ENCODE assay signal across 32 cellular contexts in genomic region chr7:152618427-152618826, GRCh38.
"Had no signal": no experiment of that assay in that cellular context is flagged by ENCODE, and none has a peak within 500 bp of the region (broad histone marks: within the 10 kb centered on the region; RNA-seq: fewer than 3 reads in every experiment).

No MANE protein-coding gene starts in this region.

- H3K9me3 ChIP-seq: adrenal gland, ascending aorta, body of pancreas, breast epithelium had no signal

- H3K27me3 ChIP-seq: adrenal gland, ascending aorta, body of pancreas, brain microvascular endothelial cell, breast epithelium, cardiac muscle cell had no signal

- ATAC-seq: activated naive CD4-positive, alpha-beta T cell treated with anti-CD3 and anti-CD28 coated beads, Interleukin-2, amount 50 U/mL, for 72 hours; activated naive CD8-positive, alpha-beta T cell treated with anti-CD3 and anti-CD28 coated beads, Interleukin-2, amount 50 U/mL, for 24 hours; activated T-cell treated with anti-CD3 and anti-CD28 coated beads, Interleukin-2, amount 50 U/mL, for 4 hours; activated T-cell treated with anti-CD3 and anti-CD28 coated beads, Interleukin-2, amount 50 U/mL, for 72 hours; activated T-helper 17 cell treated with anti-CD3 and anti-CD28 coated beads, Interleukin-2, amount 50 U/mL, for 72 hours; body of pancreas had no signal

- H3K4me1 ChIP-seq: adrenal gland, ascending aorta, breast epithelium had no signal

- FAIRE-seq: astrocyte, bronchial epithelial cell had no signal

- H3K27ac ChIP-seq: adrenal gland, ascending aorta, body of pancreas, brain microvascular endothelial cell, breast epithelium, cardiac muscle cell had no signal

- H3K36me3 ChIP-seq: adrenal gland, ascending aorta, brain microvascular endothelial cell, breast epithelium, cardiac muscle cell had no signal

- H3K4me3 ChIP-seq: adrenal gland, ascending aorta, body of pancreas, breast epithelium, cardiac muscle cell had no signal

- DNase-seq: activated effector memory CD4-positive, alpha-beta T cell treated with anti-CD3 and anti-CD28 coated beads, Interleukin-2, amount 50 U/mL, for 16 hours; activated effector memory CD4-positive, alpha-beta T cell treated with Interleukin-2 at 50 U/mL for 16 hours; activated gamma-delta T cell; activated gamma-delta T cell treated with Interleukin-2 at 50 U/mL for 16 hours; activated naive CD4-positive, alpha-beta T cell; activated naive CD4-positive, alpha-beta T cell treated with anti-CD3 and anti-CD28 coated beads for 36 hours; activated naive CD4-positive, alpha-beta T cell treated with anti-CD3 and anti-CD28 coated beads, Interleukin-2, amount 10 ng/mL, durations not matched to agents 7 days and 5 days; activated naive CD4-positive, alpha-beta T cell treated with anti-CD3 and anti-CD28 coated beads, Interleukin-2, amount 50 U/mL, for 16 hours; activated naive CD4-positive, alpha-beta T cell treated with Interleukin-2 at 50 U/mL for 16 hours; activated naive CD8-positive, alpha-beta T cell treated with anti-CD3 and anti-CD28 coated beads for 36 hours; activated naive CD8-positive, alpha-beta T cell treated with anti-CD3 and anti-CD28 coated beads, Interleukin-2, amount 10 ng/mL, durations not matched to agents 7 days and 5 days; activated naive CD8-positive, alpha-beta T cell treated with anti-CD3 and anti-CD28 coated beads, Interleukin-2, amount 50 U/mL, for 24 hours; activated T-cell treated with anti-CD3 and anti-CD28 coated beads, Interleukin-2, amount 50 U/mL, for 24 hours; activated T-cell treated with anti-CD3 and anti-CD28 coated beads, Interleukin-2, amount 50 U/mL, for 4 hours; activated T-cell treated with anti-CD3 and anti-CD28 coated beads, Interleukin-2, amount 50 U/mL, for 48 hours; activated T-cell treated with anti-CD3 and anti-CD28 coated beads, Interleukin-2, amount 50 U/mL, for 72 hours; adrenal gland; amniotic stem cell; amygdala; anterior cingulate cortex; aorta; body of pancreas; brain microvascular endothelial cell; central memory CD4-positive, alpha-beta T cell; cerebellar nuclear complex had no signal
